ENCODE assay signal across 20 cellular contexts in genomic region chr7:31815796-31816195, GRCh38.
"Had no signal": no experiment of that assay in that cellular context is flagged by ENCODE, and none has a peak within 500 bp of the region (broad histone marks: within the 10 kb centered on the region; RNA-seq: fewer than 3 reads in every experiment).

No MANE protein-coding gene starts in this region.

- ATAC-seq: gastrocnemius medialis; left lung; stimulated activated memory B cell treated with anti-CD40 and anti-IgM and Interleukin-4, amounts not matched to agents 10 μg/mL and 1 μg/mL and 100 μg/mL, for 72 hours had no signal

- H3K36me3 Mint-ChIP-seq: activated naive CD8-positive, alpha-beta T cell; brain; stimulated activated memory B cell treated with anti-CD40 and anti-IgM and Interleukin-4, amounts not matched to agents 10 μg/mL and 1 μg/mL and 100 μg/mL, for 72 hours had no signal

- H3K27ac ChIP-seq: coronary artery, gastrocnemius medialis, sigmoid colon, thyroid gland had no signal

- H3K9me3 Mint-ChIP-seq: activated T-helper 1 cell treated with anti-CD3 and anti-CD28 coated beads, Interleukin-12 subunit alpha, Interleukin-12 subunit beta, Interleukin-2, Interleukin-4 antibody, amounts not matched to agents 30 ng/mL and 10 ng/mL and 1 ng/mL, durations not matched to agents 14 hours and 24 hours and 36 hours; brain; nephron progenitor cell; stimulated activated memory B cell treated with anti-CD40 and anti-IgM and Interleukin-4, amounts not matched to agents 10 μg/mL and 1 μg/mL and 100 μg/mL, for 72 hours had no signal

- H3K4me3 Mint-ChIP-seq: activated naive CD8-positive, alpha-beta T cell; activated T-helper 1 cell treated with anti-CD3 and anti-CD28 coated beads, Interleukin-12 subunit alpha, Interleukin-12 subunit beta, Interleukin-2, Interleukin-4 antibody, amounts not matched to agents 30 ng/mL and 10 ng/mL and 1 ng/mL, durations not matched to agents 14 hours and 24 hours and 36 hours; brain; nephron progenitor cell; stimulated activated memory B cell treated with anti-CD40 and anti-IgM and Interleukin-4, amounts not matched to agents 10 μg/mL and 1 μg/mL and 100 μg/mL, for 72 hours had no signal

- H3K4me1 ChIP-seq: gastrocnemius medialis, sigmoid colon, thyroid gland had no signal

- H3K36me3 ChIP-seq: gastrocnemius medialis, left lung, sigmoid colon, thyroid gland had no signal

- H3K27ac Mint-ChIP-seq: activated naive CD8-positive, alpha-beta T cell; activated T-helper 1 cell treated with anti-CD3 and anti-CD28 coated beads, Interleukin-12 subunit alpha, Interleukin-12 subunit beta, Interleukin-2, Interleukin-4 antibody, amounts not matched to agents 30 ng/mL and 10 ng/mL and 1 ng/mL, durations not matched to agents 14 hours and 24 hours and 36 hours; brain; nephron progenitor cell; stimulated activated memory B cell treated with anti-CD40 and anti-IgM and Interleukin-4, amounts not matched to agents 10 μg/mL and 1 μg/mL and 100 μg/mL, for 72 hours had no signal

- H3K27me3 ChIP-seq: gastrocnemius medialis, left lung, sigmoid colon, thyroid gland had no signal

- H3K9me3 ChIP-seq: gastrocnemius medialis, left lung, sigmoid colon, thyroid gland had no signal

- H3K4me1 Mint-ChIP-seq: brain had no signal

- DNase-seq: activated CD4-positive, alpha-beta T cell treated with anti-CD3 and anti-CD28 coated beads, Interleukin-2, amount 50 U/mL, for 48 hours; activated gamma-delta T cell treated with Interleukin-2 at 50 U/mL for 16 hours; activated T-cell treated with anti-CD3 and anti-CD28 coated beads for 4 hours; central memory CD4-positive, alpha-beta T cell; gastrocnemius medialis; head of caudate nucleus; left lung; nephron progenitor cell; nucleus accumbens; posterior cingulate gyrus; sigmoid colon; stimulated activated CD4-positive, alpha-beta T cell treated with anti-CD3 and anti-CD28 coated beads, Interleukin-4, amount 100 ng/mL, for 4 hours; T-helper 2 cell; thyroid gland had no signal

- FAIRE-seq: endometrium had no signal

- H3K4me3 ChIP-seq: coronary artery, gastrocnemius medialis, left lung, sigmoid colon, thyroid gland had no signal

- H3K27me3 Mint-ChIP-seq: activated naive CD8-positive, alpha-beta T cell; brain; stimulated activated memory B cell treated with anti-CD40 and anti-IgM and Interleukin-4, amounts not matched to agents 10 μg/mL and 1 μg/mL and 100 μg/mL, for 72 hours had no signal
